In genomic region chr3:48898383-48899234, GRCh38 we compare ENCODE assay signal across 8 cellular contexts. TPM values are rescaled to one million over a fixed set of nuclear protein-coding genes. Genes with fewer than 3 reads are reported as not detected.
A peak's percentile ranks its signal among the peaks of the same experiment; 100 is the strongest.
DNase-seq lines count a peak whose midpoint lies in the region; ATAC-seq, FAIRE-seq and TF ChIP-seq lines count a peak whose summit lies in the region.

A gene with protein sequence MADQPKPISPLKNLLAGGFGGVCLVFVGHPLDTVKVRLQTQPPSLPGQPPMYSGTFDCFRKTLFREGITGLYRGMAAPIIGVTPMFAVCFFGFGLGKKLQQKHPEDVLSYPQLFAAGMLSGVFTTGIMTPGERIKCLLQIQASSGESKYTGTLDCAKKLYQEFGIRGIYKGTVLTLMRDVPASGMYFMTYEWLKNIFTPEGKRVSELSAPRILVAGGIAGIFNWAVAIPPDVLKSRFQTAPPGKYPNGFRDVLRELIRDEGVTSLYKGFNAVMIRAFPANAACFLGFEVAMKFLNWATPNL (minus strand): TSS chr3:48898882. CDS start chr3:48898794, 88 bp downstream.

- FAIRE-seq in urothelium cell line (lab: Jason Lieb, UNC) = no peak

- peak within 1 kb of the TSS; percentile 48 for H3K27ac ChIP-seq in right cardiac atrium (ENCODE audit: low read length)

- intact Hi-C loops in right cardiac atrium (cut with DNase I) = no loop called here

- no peaks in the 10 kb centered on the region for H3K9me3 ChIP-seq in T-helper 17 cell (ENCODE audit: control insufficient read depth, low read length, poor library complexity, severe bottlenecking)
- no peaks in the 10 kb centered on the region for H3K9me3 ChIP-seq in right cardiac atrium (ENCODE audit: control insufficient read depth, low read length)

- H3K27me3 Mint-ChIP-seq in T-helper 17 cell = no peaks in the 10 kb centered on the region

- POLR2A ChIA-PET in HEK293T (lab: Yijun Ruan, JAX) = interaction anchor here (1.3 to 3.7 kb wide), 3 partner anchors 20 to 235 kb away, joined by 6 to 14 read pairs (median 7); partner anchors contain the start of genes ARIH2 and PRKAR2A

- peak within 1 kb of the TSS; percentile 48 for H3K4me3 ChIP-seq in right cardiac atrium (ENCODE audit: low read length)

- ATAC-seq in T-helper 17 cell (peak; percentile 97), right cardiac atrium (peak; percentile 98 to 99)

- no peaks in the 10 kb centered on the region for H3K27me3 ChIP-seq in right cardiac atrium (ENCODE audit: control insufficient read depth, insufficient read depth)

- DNase-seq in GM10266 (ENCODE audit: extremely low spot score) (peak; percentile 90), HEK293T (ENCODE audit: extremely low spot score) (peak; percentile 96), NAMALWA (ENCODE audit: low spot score) (peak; percentile 74), T-helper 17 cell (peak; percentile 80 to 86 (median 83)), amygdala (lab: John Stamatoyannopoulos, UW) (peak in 51 of 56 donors; percentile 9 to 82 (median 51)), right cardiac atrium (peak; percentile 95 to 98 (median 97)), pulmonary artery endothelial cell (ENCODE audit: low read depth, low spot score) (peak; percentile 24), urothelium cell line (ENCODE audit: low spot score) (peak; percentile 84)

- H3K27ac Mint-ChIP-seq in T-helper 17 cell = peak within 1 kb of the TSS; percentile 94

- CTCF ChIA-PET in HEK293T (lab: Yijun Ruan, JAX) = interaction anchor here (0.6 kb wide), 1 partner anchor 159 kb away, joined by 3 read pairs; no protein-coding TSS in a partner anchor

- 3% methylated on average over 54 of the region's 54 CpGs for WGBS in right cardiac atrium

- H3K36me3 Mint-ChIP-seq in T-helper 17 cell (ENCODE audit: low read depth) = no peaks in the 10 kb centered on the region

- peaks cover 7% of the 10 kb centered on the region for H3K4me1 ChIP-seq in right cardiac atrium (ENCODE audit: control insufficient read depth, insufficient read depth, low read length)

- TF ChIP-seq CTCF in GM10266 (IDR thresholded peaks at IDR 0.05; ENCODE audit: control insufficient read depth, insufficient read depth, low read depth, missing control alignments) = peak; percentile 22

- H3K4me3 Mint-ChIP-seq in T-helper 17 cell = peak within 1 kb of the TSS; percentile 90

- peaks cover 30% of the 10 kb centered on the region for H3K4me1 Mint-ChIP-seq in T-helper 17 cell

TF ChIP-seq in HEK293T, 16 proteins besides CTCF, POLR2A, EP300 and RAD21:
- peak; percentile 72; the same call in 1 of the 2 replicates for TF ChIP-seq PKNOX1 (IDR thresholded peaks at IDR 0.05)
- TF ChIP-seq SP1 (IDR thresholded peaks at IDR 0.05) = no peak
- TF ChIP-seq CTBP1 (IDR thresholded peaks at IDR 0.05; ENCODE audit: borderline replicate concordance) = no peak
- TF ChIP-seq SUZ12 (IDR thresholded peaks at IDR 0.05) = no peak
- no peak for TF ChIP-seq ZNF384 (IDR thresholded peaks at IDR 0.05)
- TF ChIP-seq FOXM1 (IDR thresholded peaks at IDR 0.05; ENCODE audit: borderline replicate concordance) = no peak
- TF ChIP-seq FOXK2 (IDR thresholded peaks at IDR 0.05) = no peak
- peak; percentile 54 for TF ChIP-seq L3MBTL2 (conservative IDR thresholded peaks at IDR 0.05)
- no peak for TF ChIP-seq BHLHE40 (IDR thresholded peaks at IDR 0.05; ENCODE audit: borderline replicate concordance)
- TF ChIP-seq ELF4 (IDR thresholded peaks at IDR 0.05) = no peak

RNA-seq across cellular contexts. Expression of the gene that starts here (rescaled TPM):
- total RNA-seq in T-helper 17 cell = 10 to 100 TPM in 1 of 2 donors, 1 to 10 TPM in 1; 6.9 to 14.5 TPM
- 10 to 100 TPM; 43.6 to 48.2 (median 45.1) TPM for total RNA-seq in right cardiac atrium
- 57.7 TPM for polyA plus RNA-seq in right cardiac atrium
- total RNA-seq in pulmonary artery endothelial cell = 25.4 and 26.6 TPM in 2 replicates

Comparison
In these comparisons a context has a peak if more than half of its experiments do, and no peak if none do; other contexts are left out.
1. Peak in every context shown above with its lines: DNase-seq, ATAC-seq, H3K4me3 ChIP-seq and H3K27ac ChIP-seq.
2. DNase-seq: peak in every context shown above with its lines; median percentile 97 in right cardiac atrium; 96 in HEK293T; 90 in GM10266; 84 in urothelium cell line; 83 in T-helper 17 cell; 74 in NAMALWA; 51 in amygdala; 24 in pulmonary artery endothelial cell.